ENCODE assay signal across 1 cellular context in genomic region chr20:39328347-39328746, GRCh38.
TF ChIP-seq lines count a peak whose summit lies in the region.

No MANE protein-coding gene starts in this region.

TF ChIP-seq in SK-N-SH treated with all-trans-retinoic acid at 6 μM for 48 hours, 23 proteins besides CTCF, POLR2A, EP300 and RAD21 (continued from another document):
- no peak for TF ChIP-seq TSHZ2 (CRISPR knock-in tag; IDR thresholded peaks at IDR 0.05)
- TF ChIP-seq CSRNP3 (CRISPR knock-in tag; IDR thresholded peaks at IDR 0.05) = no peak
- no peak for TF ChIP-seq ZNF70 (CRISPR knock-in tag; IDR thresholded peaks at IDR 0.05)
- no peak for TF ChIP-seq ARNTL (CRISPR knock-in tag; IDR thresholded peaks at IDR 0.05; ENCODE audit: borderline replicate concordance, low read depth)
- no peak for TF ChIP-seq ZC3H10 (CRISPR knock-in tag; IDR thresholded peaks at IDR 0.05)
- TF ChIP-seq GLIS3 (CRISPR knock-in tag; IDR thresholded peaks at IDR 0.05) = no peak
- TF ChIP-seq SNAI2 (CRISPR knock-in tag; IDR thresholded peaks at IDR 0.05) = no peak
- no peak for TF ChIP-seq ZFP3 (CRISPR knock-in tag; IDR thresholded peaks at IDR 0.05)
- no peak for TF ChIP-seq CSDC2 (CRISPR knock-in tag; IDR thresholded peaks at IDR 0.05)
- TF ChIP-seq ZNF8 (CRISPR knock-in tag; IDR thresholded peaks at IDR 0.05) = no peak
